7 cellular contexts compared by ENCODE assay signal in genomic region chr10:7409045-7409731, GRCh38. TPM values are rescaled to one million over a fixed set of nuclear protein-coding genes. Genes with fewer than 3 reads are reported as not detected.
A peak's percentile ranks its signal among the peaks of the same experiment; 100 is the strongest.
DNase-seq lines count a peak whose midpoint lies in the region; ATAC-seq lines count a peak whose summit lies in the region.

No MANE protein-coding gene starts in this region.

- no peak overlapping the region for H3K27ac ChIP-seq in mesodermal cell (ENCODE audit: low read depth, low read length, severe bottlenecking)

- peaks cover 23% of the 10 kb centered on the region for H3K4me1 ChIP-seq in mesodermal cell (ENCODE audit: control insufficient read depth, insufficient read depth, low read length, poor library complexity, severe bottlenecking)

- no peaks in the 10 kb centered on the region for H3K36me3 ChIP-seq in mesodermal cell (ENCODE audit: control insufficient read depth, insufficient read depth, low read length)

- WGBS in mesodermal cell (ENCODE audit: insufficient coverage in 2 of 2), 2 experiments = 0 to 1% methylated on average over 16 to 36 of the region's 38 CpGs

- H3K4me3 ChIP-seq in mesodermal cell (ENCODE audit: extremely low read depth, insufficient read depth, low read length, poor library complexity, severe bottlenecking) = peak overlapping the region; percentile 74

- ATAC-seq in GM18868 (IDR thresholded peaks at IDR 0.05; ENCODE audit: unreplicated experiment) = peak; percentile 53
- ATAC-seq in HG03045 (IDR thresholded peaks at IDR 0.05; ENCODE audit: unreplicated experiment) = peak; percentile 30

- peak; percentile 19 for DNase-seq in T-helper 9 cell
- peak; percentile 46 for DNase-seq in cerebellum (ENCODE audit: low spot score)
- DNase-seq in stimulated activated naive CD4-positive, alpha-beta T cell treated with Interleukin-2 at 50 U/mL for 16 hours (lab: John Stamatoyannopoulos, UW) = peak; percentile 58
- no peak for DNase-seq in foreskin melanocyte

- no peaks in the 10 kb centered on the region for H3K9me3 ChIP-seq in mesodermal cell (ENCODE audit: control insufficient read depth, low read length)

RNA-seq across cellular contexts. Expression of gene SFMBT2, which starts 1.6 kb away (rescaled TPM):
- 51.0 TPM for total RNA-seq in cerebellum
- 1.4 TPM for polyA plus RNA-seq in mesodermal cell (2013, experiment 1 of 2)
- 1.9 TPM for polyA plus RNA-seq in mesodermal cell (2013, experiment 2 of 2)
